ENCODE assay signal across 13 cellular contexts in the genomic region with DNA sequence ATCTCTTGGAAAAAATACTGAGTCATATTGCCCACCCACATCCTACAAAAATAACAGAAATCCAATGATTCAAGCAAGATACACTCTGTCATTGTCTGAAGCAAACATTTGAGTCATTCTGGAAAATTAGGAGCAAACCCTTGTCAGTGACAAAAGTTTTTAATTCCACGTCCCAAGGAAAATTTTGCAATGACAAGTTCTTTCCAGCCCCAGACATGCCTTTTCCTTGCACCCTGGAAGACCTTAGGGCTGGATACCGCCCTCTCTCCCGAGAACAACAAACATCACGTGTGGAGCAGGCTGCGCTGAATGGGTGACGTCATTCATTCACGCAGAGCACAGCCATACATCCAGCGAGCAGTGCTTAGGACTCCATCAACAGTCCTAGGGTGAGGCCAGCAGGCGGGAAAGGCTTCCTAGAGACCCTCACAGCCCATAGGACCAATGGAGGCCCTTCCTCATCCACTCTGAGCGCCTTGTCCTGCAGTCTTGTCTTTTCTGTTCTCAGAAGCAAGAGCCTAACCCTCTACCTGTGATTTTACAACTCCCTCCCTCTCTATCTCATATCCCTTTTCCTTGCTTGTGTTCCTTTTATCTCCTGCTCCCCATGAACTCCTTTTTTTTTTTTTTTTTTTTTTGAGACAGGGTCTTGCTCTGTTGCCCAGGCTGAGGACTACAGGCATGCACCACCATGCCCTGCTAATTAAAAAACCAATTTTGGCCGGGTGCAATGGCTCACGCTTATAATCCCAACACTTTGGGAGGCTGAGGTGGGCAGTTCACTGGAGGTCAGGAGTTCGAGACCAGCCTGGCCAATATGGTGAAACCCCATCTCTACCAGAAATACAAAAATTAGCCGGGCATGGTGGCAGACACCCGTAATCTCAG. TPM values are rescaled to one million over a fixed set of nuclear protein-coding genes. Genes with fewer than 3 reads are reported as not detected.
DNase-seq lines count a peak whose midpoint lies in the region; ATAC-seq and TF ChIP-seq lines count a peak whose summit lies in the region.
"Had no signal": no experiment of that assay in that cellular context is flagged by ENCODE, and none has a peak within 500 bp of the region (broad histone marks: within the 10 kb centered on the region; RNA-seq: fewer than 3 reads in every experiment).

No MANE protein-coding gene starts in this region.

- TF ChIP-seq RAD21 in SK-N-SH (IDR thresholded peaks at IDR 0.05; ENCODE audit: low read length) = no peak

- H3K27ac ChIP-seq in SK-N-SH (ENCODE audit: low read depth in 2 of 2, low read length in 1 of 2) = no peak overlapping the region
- H3K27ac ChIP-seq: BLaER1 treated with 17β-estradiol and CSF1 and Interleukin-3, amounts not matched to agents 10 nM and 100 nM had no signal

- no peak overlapping the region; the same call in 1 of the 2 replicates for H3K4me2 ChIP-seq in SK-N-SH

- CTCF ChIA-PET in SK-N-SH (lab: Yijun Ruan, JAX) = interaction anchor here (0.7 to 3.2 kb wide), 3 partner anchors 8 to 127 kb away, joined by 3 to 9 read pairs (median 3); no protein-coding TSS in a partner anchor

- intact Hi-C loops in mucosa of descending colon (cut with DNase I, micrococcal nuclease) = no loop called here

- no peaks in the 10 kb centered on the region for H3K36me3 ChIP-seq in mucosa of descending colon (ENCODE audit: low read depth)
- no peaks in the 10 kb centered on the region for H3K36me3 ChIP-seq in SK-N-SH (replicated peaks in 1 of 2; ENCODE audit: control insufficient read depth in 1 of 2, insufficient read depth in 2 of 2, low read length in 1 of 2)
- H3K36me3 ChIP-seq: BLaER1 treated with 17β-estradiol and CSF1 and Interleukin-3, amounts not matched to agents 10 nM and 100 nM had no signal

- H3K9me2 ChIP-seq in SK-N-SH = no peaks in the 10 kb centered on the region

- TF ChIP-seq CTCF in mucosa of descending colon (IDR thresholded peaks at IDR 0.05) = no peak
- no peak for TF ChIP-seq CTCF in SK-N-SH (IDR thresholded peaks at IDR 0.05)

- peaks cover 13% of the 10 kb centered on the region; the same call in 1 of the 2 replicates for H3K27me3 ChIP-seq in SK-N-SH (ENCODE audit: insufficient read depth)
- H3K27me3 ChIP-seq: BLaER1 treated with 17β-estradiol and CSF1 and Interleukin-3, amounts not matched to agents 10 nM and 100 nM had no signal

- no peak overlapping the region for H2AFZ ChIP-seq in SK-N-SH (ENCODE audit: low read depth)

- H3K4me1 ChIP-seq in mucosa of descending colon (ENCODE audit: low read depth) (no peaks in the 10 kb centered on the region), SK-N-SH (ENCODE audit: control insufficient read depth in 1 of 2, insufficient read depth in 2 of 2, low read depth in 1 of 2, low read length in 1 of 2) (no peaks in the 10 kb centered on the region)

- WGBS in SK-N-SH (ENCODE audit: low lambda C conversion rate) = 68% methylated on average over 15 of the region's 15 CpGs

- peak; percentile 77 for DNase-seq in AG20443 (ENCODE audit: low spot score)
- DNase-seq in NCI-H2227 treated with DMSO at 0.1 percent for 48 hours (lab: John Stamatoyannopoulos, UW) = peak; percentile 69
- DNase-seq in dermis microvascular lymphatic vessel endothelial cell (ENCODE audit: low read depth in 2 of 2) = peak; percentile 32 to 80
- DNase-seq in mucosa of descending colon = peak in 2 of 3 donors; percentile 53 to 64
- no peak for DNase-seq in NCI-H1048 (lab: John Stamatoyannopoulos, UW)
- DNase-seq in SK-N-SH = no peak
- DNase-seq in NCI-H345 treated with DMSO at 0.1 percent for 48 hours (lab: John Stamatoyannopoulos, UW; ENCODE audit: unreplicated experiment) = no peak
- no peak for DNase-seq in NCI-H187 (lab: John Stamatoyannopoulos, UW)
- DNase-seq: activated naive CD4-positive, alpha-beta T cell; H9; naive thymus-derived CD4-positive, alpha-beta T cell; stimulated activated CD4-positive, alpha-beta T cell treated with anti-CD3 and anti-CD28 coated beads, Interleukin-4, amount 100 ng/mL, for 4 hours had no signal

- no peaks in the 10 kb centered on the region for H4K20me1 ChIP-seq in SK-N-SH (ENCODE audit: insufficient read depth)
- H4K20me1 ChIP-seq: BLaER1 treated with 17β-estradiol and CSF1 and Interleukin-3, amounts not matched to agents 10 nM and 100 nM had no signal

- POLR2A ChIA-PET in SK-N-SH (lab: Yijun Ruan, JAX) = no interaction called here

- no peak overlapping the region for H3K4me3 ChIP-seq in mucosa of descending colon
- no peak overlapping the region for H3K4me3 ChIP-seq in SK-N-SH (ENCODE audit: low read depth in 2 of 2, low read length in 1 of 2)
- H3K4me3 ChIP-seq: BLaER1 treated with 17β-estradiol and CSF1 and Interleukin-3, amounts not matched to agents 10 nM and 100 nM had no signal

- H3K79me2 ChIP-seq in SK-N-SH (ENCODE audit: insufficient read depth) = no peaks in the 10 kb centered on the region

- peaks cover 6% of the 10 kb centered on the region for H3F3A ChIP-seq in SK-N-SH (replicated peaks; ENCODE audit: insufficient read depth)

- TF ChIP-seq EP300 in SK-N-SH (IDR thresholded peaks at IDR 0.05; ENCODE audit: borderline replicate concordance in 1 of 2, low read depth in 1 of 2, low read length in 1 of 2) = no peak

- H3K9ac ChIP-seq in SK-N-SH = no peak overlapping the region
- H3K9ac ChIP-seq: BLaER1 treated with 17β-estradiol and CSF1 and Interleukin-3, amounts not matched to agents 10 nM and 100 nM had no signal

- H3K9me3 ChIP-seq in mucosa of descending colon (peaks cover 4% of the 10 kb centered on the region), SK-N-SH (no peaks in the 10 kb centered on the region)

- ATAC-seq in mucosa of descending colon = peak; percentile 98
- ATAC-seq: naive thymus-derived CD4-positive, alpha-beta T cell had no signal

TF ChIP-seq in SK-N-SH, 30 proteins besides CTCF, POLR2A, EP300 and RAD21:
- TF ChIP-seq TAF1 (IDR thresholded peaks at IDR 0.05; ENCODE audit: borderline replicate concordance, low read depth, low read length) = no peak
- TF ChIP-seq, protein P1, sequence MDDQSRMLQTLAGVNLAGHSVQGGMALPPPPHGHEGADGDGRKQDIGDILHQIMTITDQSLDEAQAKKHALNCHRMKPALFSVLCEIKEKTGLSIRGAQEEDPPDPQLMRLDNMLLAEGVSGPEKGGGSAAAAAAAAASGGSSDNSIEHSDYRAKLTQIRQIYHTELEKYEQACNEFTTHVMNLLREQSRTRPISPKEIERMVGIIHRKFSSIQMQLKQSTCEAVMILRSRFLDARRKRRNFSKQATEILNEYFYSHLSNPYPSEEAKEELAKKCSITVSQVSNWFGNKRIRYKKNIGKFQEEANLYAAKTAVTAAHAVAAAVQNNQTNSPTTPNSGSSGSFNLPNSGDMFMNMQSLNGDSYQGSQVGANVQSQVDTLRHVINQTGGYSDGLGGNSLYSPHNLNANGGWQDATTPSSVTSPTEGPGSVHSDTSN (IDR thresholded peaks at IDR 0.05) = no peak
- no peak for TF ChIP-seq TCF12 (IDR thresholded peaks at IDR 0.05)
- TF ChIP-seq POLR2AphosphoS5 (IDR thresholded peaks at IDR 0.05; ENCODE audit: low read depth, low read length) = no peak
TF ChIP-seq in SK-N-SH: peak in this region for 0.

RNA-seq across cellular contexts. Expression of a gene that starts 23.6 kb away (rescaled TPM):
- total RNA-seq in dermis microvascular lymphatic vessel endothelial cell (6.2 and 11.3 TPM in 2 replicates), mucosa of descending colon (10 to 100 TPM; 27.4 to 45.4 (median 27.9) TPM)
- polyA plus RNA-seq in SK-N-SH (2012; rRNA removed) = 0.94 and 1.1 TPM in 2 replicates
- 0.91 and 1.0 TPM in 2 replicates for polyA plus RNA-seq in SK-N-SH (2012; cell fraction: cytosol; rRNA removed)
- 6.0 and 6.9 TPM in 2 replicates for polyA plus RNA-seq in SK-N-SH (2012; cell fraction: nucleus; rRNA removed)

Comparison
In these comparisons a context has a peak if more than half of its experiments do, and no peak if none do; other contexts are left out.
1. DNase-seq: peak in AG20443 (single experiment), NCI-H2227 treated with DMSO at 0.1 percent for 48 hours (single experiment), dermis microvascular lymphatic vessel endothelial cell (2 of 2) and mucosa of descending colon (2 of 3); none in NCI-H1048 (single experiment), SK-N-SH (single experiment), NCI-H345 treated with DMSO at 0.1 percent for 48 hours (single experiment) and NCI-H187 (0 of 2).